29 cellular contexts compared by ENCODE assay signal in genomic region chr3:24623657-24624056, GRCh38.
"Had no signal": no experiment of that assay in that cellular context is flagged by ENCODE, and none has a peak within 500 bp of the region (broad histone marks: within the 10 kb centered on the region; RNA-seq: fewer than 3 reads in every experiment).

No MANE protein-coding gene starts in this region.

- H3K27ac Mint-ChIP-seq: endodermal cell; naive thymus-derived CD4-positive, alpha-beta T cell; nephron; neural progenitor cell; progenitor cell of endocrine pancreas; stimulated activated naive CD8-positive, alpha-beta T cell treated with anti-CD3 and anti-CD28 coated beads, Interleukin-15, amount 100 ng/mL, for 72 hours had no signal

- H3K4me3 ChIP-seq: dorsolateral prefrontal cortex, gastrocnemius medialis, neural progenitor cell, skin epidermis, suprapubic skin, transverse colon, upper lobe of right lung, uterus had no signal

- H3K36me3 Mint-ChIP-seq: naive thymus-derived CD4-positive, alpha-beta T cell; neural progenitor cell had no signal

- H3K27me3 Mint-ChIP-seq: naive thymus-derived CD4-positive, alpha-beta T cell; progenitor cell of endocrine pancreas; stimulated activated naive CD8-positive, alpha-beta T cell treated with anti-CD3 and anti-CD28 coated beads, Interleukin-15, amount 100 ng/mL, for 72 hours had no signal

- H3K27ac ChIP-seq: dorsolateral prefrontal cortex, epithelial cell of prostate, gastrocnemius medialis, neural progenitor cell, parathyroid adenoma, skin epidermis, suprapubic skin, transverse colon, upper lobe of right lung, uterus had no signal

- H3K27me3 ChIP-seq: dorsolateral prefrontal cortex, gastrocnemius medialis, neural progenitor cell, suprapubic skin, upper lobe of right lung, uterus had no signal

- H3K4me2 ChIP-seq: neural progenitor cell had no signal

- DNase-seq: dorsolateral prefrontal cortex; effector CD4-positive, alpha-beta T cell; endodermal cell; foreskin fibroblast; gastrocnemius medialis; head of caudate nucleus; mesendoderm; midbrain; naive thymus-derived CD4-positive, alpha-beta T cell; stimulated activated CD4-positive, alpha-beta T cell treated with anti-CD3 and anti-CD28 coated beads, Interleukin-12 subunit alpha, Interleukin-12 subunit beta, amount 100 ng/mL, for 4 hours; stimulated activated CD4-positive, alpha-beta T cell treated with anti-CD3 and anti-CD28 coated beads, Interleukin-1b, Interleukin-23, amount 100 ng/mL, for 48 hours; stimulated activated CD4-positive, alpha-beta T cell treated with anti-CD3 and anti-CD28 coated beads, Interleukin-4, amount 100 ng/mL, for 1 hour; stimulated activated CD8-positive, alpha-beta memory T cell treated with anti-CD3 and anti-CD28 coated beads, Interleukin-4, amount 100 ng/mL, for 48 hours; stimulated activated naive CD4-positive, alpha-beta T cell; stimulated activated naive CD8-positive, alpha-beta T cell treated with anti-CD3 and anti-CD28 coated beads, Interleukin-15, amount 100 ng/mL, for 72 hours; transverse colon; upper lobe of right lung; uterus had no signal

- H3K4me1 Mint-ChIP-seq: endodermal cell; naive thymus-derived CD4-positive, alpha-beta T cell; stimulated activated naive CD8-positive, alpha-beta T cell treated with anti-CD3 and anti-CD28 coated beads, Interleukin-15, amount 100 ng/mL, for 72 hours had no signal

- ATAC-seq: esophagus mucosa; gastrocnemius medialis; left lobe of liver; naive thymus-derived CD4-positive, alpha-beta T cell; stimulated activated naive CD8-positive, alpha-beta T cell treated with anti-CD3 and anti-CD28 coated beads, Interleukin-15, amount 100 ng/mL, for 72 hours; upper lobe of right lung had no signal

- H3K4me3 Mint-ChIP-seq: endodermal cell; naive thymus-derived CD4-positive, alpha-beta T cell; nephron; neural progenitor cell; stimulated activated naive CD8-positive, alpha-beta T cell treated with anti-CD3 and anti-CD28 coated beads, Interleukin-15, amount 100 ng/mL, for 72 hours had no signal

- H2AFZ ChIP-seq: neural progenitor cell, parathyroid adenoma had no signal

- H3K9me3 Mint-ChIP-seq: stimulated activated naive CD8-positive, alpha-beta T cell treated with anti-CD3 and anti-CD28 coated beads, Interleukin-15, amount 100 ng/mL, for 72 hours had no signal

- H3K36me3 ChIP-seq: gastrocnemius medialis, neural progenitor cell, suprapubic skin, transverse colon, upper lobe of right lung, uterus had no signal

- H3K9me3 ChIP-seq: gastrocnemius medialis, suprapubic skin, transverse colon, upper lobe of right lung, uterus had no signal

- H3K9ac ChIP-seq: neural progenitor cell, parathyroid adenoma had no signal

- FAIRE-seq: colon, keratinocyte had no signal

- H3K79me2 ChIP-seq: parathyroid adenoma had no signal

- H3K4me1 ChIP-seq: neural progenitor cell, parathyroid adenoma, suprapubic skin, upper lobe of right lung, uterus had no signal
